ENCODE assay signal across 1 cellular context in genomic region chr3:9422712-9423424, GRCh38.
TF ChIP-seq lines count a peak whose summit lies in the region.

No MANE protein-coding gene starts in this region.

TF ChIP-seq in GM23338, 12 proteins besides CTCF, POLR2A, EP300 and RAD21 (continued from another document):
- TF ChIP-seq, protein P1, sequence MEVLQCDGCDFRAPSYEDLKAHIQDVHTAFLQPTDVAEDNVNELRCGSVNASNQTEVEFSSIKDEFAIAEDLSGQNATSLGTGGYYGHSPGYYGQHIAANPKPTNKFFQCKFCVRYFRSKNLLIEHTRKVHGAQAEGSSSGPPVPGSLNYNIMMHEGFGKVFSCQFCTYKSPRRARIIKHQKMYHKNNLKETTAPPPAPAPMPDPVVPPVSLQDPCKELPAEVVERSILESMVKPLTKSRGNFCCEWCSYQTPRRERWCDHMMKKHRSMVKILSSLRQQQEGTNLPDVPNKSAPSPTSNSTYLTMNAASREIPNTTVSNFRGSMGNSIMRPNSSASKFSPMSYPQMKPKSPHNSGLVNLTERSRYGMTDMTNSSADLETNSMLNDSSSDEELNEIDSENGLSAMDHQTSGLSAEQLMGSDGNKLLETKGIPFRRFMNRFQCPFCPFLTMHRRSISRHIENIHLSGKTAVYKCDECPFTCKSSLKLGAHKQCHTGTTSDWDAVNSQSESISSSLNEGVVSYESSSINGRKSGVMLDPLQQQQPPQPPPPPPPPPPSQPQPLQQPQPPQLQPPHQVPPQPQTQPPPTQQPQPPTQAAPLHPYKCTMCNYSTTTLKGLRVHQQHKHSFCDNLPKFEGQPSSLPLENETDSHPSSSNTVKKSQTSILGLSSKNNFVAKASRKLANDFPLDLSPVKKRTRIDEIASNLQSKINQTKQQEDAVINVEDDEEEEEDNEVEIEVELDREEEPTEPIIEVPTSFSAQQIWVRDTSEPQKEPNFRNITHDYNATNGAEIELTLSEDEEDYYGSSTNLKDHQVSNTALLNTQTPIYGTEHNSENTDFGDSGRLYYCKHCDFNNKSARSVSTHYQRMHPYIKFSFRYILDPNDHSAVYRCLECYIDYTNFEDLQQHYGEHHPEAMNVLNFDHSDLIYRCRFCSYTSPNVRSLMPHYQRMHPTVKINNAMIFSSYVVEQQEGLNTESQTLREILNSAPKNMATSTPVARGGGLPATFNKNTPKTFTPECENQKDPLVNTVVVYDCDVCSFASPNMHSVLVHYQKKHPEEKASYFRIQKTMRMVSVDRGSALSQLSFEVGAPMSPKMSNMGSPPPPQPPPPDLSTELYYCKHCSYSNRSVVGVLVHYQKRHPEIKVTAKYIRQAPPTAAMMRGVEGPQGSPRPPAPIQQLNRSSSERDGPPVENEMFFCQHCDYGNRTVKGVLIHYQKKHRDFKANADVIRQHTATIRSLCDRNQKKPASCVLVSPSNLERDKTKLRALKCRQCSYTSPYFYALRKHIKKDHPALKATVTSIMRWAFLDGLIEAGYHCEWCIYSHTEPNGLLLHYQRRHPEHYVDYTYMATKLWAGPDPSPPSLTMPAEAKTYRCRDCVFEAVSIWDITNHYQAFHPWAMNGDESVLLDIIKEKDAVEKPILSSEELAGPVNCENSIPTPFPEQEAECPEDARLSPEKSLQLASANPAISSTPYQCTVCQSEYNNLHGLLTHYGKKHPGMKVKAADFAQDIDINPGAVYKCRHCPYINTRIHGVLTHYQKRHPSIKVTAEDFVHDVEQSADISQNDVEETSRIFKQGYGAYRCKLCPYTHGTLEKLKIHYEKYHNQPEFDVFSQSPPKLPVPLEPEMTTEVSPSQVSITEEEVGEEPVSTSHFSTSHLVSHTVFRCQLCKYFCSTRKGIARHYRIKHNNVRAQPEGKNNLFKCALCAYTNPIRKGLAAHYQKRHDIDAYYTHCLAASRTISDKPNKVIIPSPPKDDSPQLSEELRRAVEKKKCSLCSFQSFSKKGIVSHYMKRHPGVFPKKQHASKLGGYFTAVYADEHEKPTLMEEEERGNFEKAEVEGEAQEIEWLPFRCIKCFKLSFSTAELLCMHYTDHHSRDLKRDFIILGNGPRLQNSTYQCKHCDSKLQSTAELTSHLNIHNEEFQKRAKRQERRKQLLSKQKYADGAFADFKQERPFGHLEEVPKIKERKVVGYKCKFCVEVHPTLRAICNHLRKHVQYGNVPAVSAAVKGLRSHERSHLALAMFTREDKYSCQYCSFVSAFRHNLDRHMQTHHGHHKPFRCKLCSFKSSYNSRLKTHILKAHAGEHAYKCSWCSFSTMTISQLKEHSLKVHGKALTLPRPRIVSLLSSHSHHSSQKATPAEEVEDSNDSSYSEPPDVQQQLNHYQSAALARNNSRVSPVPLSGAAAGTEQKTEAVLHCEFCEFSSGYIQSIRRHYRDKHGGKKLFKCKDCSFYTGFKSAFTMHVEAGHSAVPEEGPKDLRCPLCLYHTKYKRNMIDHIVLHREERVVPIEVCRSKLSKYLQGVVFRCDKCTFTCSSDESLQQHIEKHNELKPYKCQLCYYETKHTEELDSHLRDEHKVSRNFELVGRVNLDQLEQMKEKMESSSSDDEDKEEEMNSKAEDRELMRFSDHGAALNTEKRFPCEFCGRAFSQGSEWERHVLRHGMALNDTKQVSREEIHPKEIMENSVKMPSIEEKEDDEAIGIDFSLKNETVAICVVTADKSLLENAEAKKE (CRISPR knock-in tag; IDR thresholded peaks at IDR 0.05) = no peak
- no peak for TF ChIP-seq POLR2AphosphoS5 (IDR thresholded peaks at IDR 0.05; ENCODE audit: low read depth)
- TF ChIP-seq CREB1 (CRISPR knock-in tag; IDR thresholded peaks at IDR 0.05; ENCODE audit: low read depth) = no peak
- TF ChIP-seq NANOG (IDR thresholded peaks at IDR 0.05; ENCODE audit: borderline replicate concordance) = no peak
- TF ChIP-seq ZNF331 (CRISPR knock-in tag; IDR thresholded peaks at IDR 0.05; ENCODE audit: low read depth) = no peak
- no peak for TF ChIP-seq EZH2 (IDR thresholded peaks at IDR 0.05; ENCODE audit: low read depth, unreplicated experiment)
- TF ChIP-seq, protein P2, sequence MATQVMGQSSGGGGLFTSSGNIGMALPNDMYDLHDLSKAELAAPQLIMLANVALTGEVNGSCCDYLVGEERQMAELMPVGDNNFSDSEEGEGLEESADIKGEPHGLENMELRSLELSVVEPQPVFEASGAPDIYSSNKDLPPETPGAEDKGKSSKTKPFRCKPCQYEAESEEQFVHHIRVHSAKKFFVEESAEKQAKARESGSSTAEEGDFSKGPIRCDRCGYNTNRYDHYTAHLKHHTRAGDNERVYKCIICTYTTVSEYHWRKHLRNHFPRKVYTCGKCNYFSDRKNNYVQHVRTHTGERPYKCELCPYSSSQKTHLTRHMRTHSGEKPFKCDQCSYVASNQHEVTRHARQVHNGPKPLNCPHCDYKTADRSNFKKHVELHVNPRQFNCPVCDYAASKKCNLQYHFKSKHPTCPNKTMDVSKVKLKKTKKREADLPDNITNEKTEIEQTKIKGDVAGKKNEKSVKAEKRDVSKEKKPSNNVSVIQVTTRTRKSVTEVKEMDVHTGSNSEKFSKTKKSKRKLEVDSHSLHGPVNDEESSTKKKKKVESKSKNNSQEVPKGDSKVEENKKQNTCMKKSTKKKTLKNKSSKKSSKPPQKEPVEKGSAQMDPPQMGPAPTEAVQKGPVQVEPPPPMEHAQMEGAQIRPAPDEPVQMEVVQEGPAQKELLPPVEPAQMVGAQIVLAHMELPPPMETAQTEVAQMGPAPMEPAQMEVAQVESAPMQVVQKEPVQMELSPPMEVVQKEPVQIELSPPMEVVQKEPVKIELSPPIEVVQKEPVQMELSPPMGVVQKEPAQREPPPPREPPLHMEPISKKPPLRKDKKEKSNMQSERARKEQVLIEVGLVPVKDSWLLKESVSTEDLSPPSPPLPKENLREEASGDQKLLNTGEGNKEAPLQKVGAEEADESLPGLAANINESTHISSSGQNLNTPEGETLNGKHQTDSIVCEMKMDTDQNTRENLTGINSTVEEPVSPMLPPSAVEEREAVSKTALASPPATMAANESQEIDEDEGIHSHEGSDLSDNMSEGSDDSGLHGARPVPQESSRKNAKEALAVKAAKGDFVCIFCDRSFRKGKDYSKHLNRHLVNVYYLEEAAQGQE (IDR thresholded peaks at IDR 0.05; ENCODE audit: unreplicated experiment) = no peak
TF ChIP-seq in GM23338: peak in this region for 0.
